In the genomic region with DNA sequence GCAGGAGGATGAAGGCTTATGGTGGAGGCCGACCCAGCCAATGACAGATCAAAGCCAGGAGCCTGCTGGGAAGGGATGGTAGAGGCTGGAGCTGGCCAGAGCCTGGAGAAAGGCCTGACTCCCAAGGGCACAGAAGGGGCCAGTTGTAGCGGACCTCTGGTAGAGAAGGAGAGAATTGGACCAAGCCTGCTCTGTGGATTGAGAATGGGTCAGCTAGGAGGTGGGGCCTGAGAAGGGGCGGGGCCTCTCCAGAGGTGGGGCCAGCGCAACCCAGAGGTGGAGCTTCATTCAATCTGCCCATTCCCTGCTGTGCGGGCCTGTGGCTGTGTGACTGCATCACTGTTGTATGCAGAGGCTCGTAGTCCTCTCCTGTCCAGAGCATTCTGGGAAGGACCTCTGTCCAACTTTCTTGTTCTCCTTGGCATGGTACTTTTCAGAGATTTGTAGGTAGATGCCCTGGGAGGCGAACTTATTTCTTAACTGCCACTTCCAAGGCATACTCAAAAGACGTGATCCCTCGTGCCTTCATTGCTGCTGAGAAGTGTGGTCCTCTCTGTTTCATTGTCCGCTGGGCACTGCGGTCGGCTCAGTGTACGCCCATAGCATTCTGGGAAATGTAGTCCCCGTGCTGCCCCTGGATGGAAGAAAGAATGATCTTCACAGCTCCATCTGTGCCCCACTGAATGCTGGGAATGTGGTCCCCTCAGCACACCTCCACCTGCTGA, we compare ENCODE assay signal across 8 cellular contexts. TPM values are rescaled to one million over a fixed set of nuclear protein-coding genes. Genes with fewer than 3 reads are reported as not detected.
DNase-seq lines count a peak whose midpoint lies in the region; ATAC-seq and TF ChIP-seq lines count a peak whose summit lies in the region.

No MANE protein-coding gene starts in this region.

- intact Hi-C loops in right cardiac atrium (cut with DNase I) = no loop called here

- DNase-seq in NCI-H1417 (lab: John Stamatoyannopoulos, UW) (peak; percentile 33 to 86 (median 43)), NCI-H1417 treated with DMSO at 0.1 percent for 48 hours (lab: John Stamatoyannopoulos, UW) (no peak), NCI-H146 (lab: John Stamatoyannopoulos, UW) (peak; percentile 99), right cardiac atrium (peak; percentile 73 to 87 (median 86))
- peak; percentile 28 for DNase-seq in activated CD8-positive, alpha-beta memory T cell treated with anti-CD3 and anti-CD28 coated beads, Interleukin-2, amount 50 U/mL, for 4 hours
- DNase-seq in stimulated activated effector memory CD8-positive, alpha-beta T cell treated with anti-CD3 and anti-CD28 coated beads, Interleukin-12 subunit alpha, Interleukin-12 subunit beta, amount 100 ng/mL, for 72 hours (ENCODE audit: low spot score in 2 of 2) = no peak

- no peak for TF ChIP-seq POLR2A in GM18505 (IDR thresholded peaks at IDR 0.05; ENCODE audit: borderline replicate concordance, extremely low read depth, insufficient read depth, insufficient read length)

- H3K9me3 Mint-ChIP-seq in stimulated activated effector memory CD8-positive, alpha-beta T cell treated with anti-CD3 and anti-CD28 coated beads, Interleukin-12 subunit alpha, Interleukin-12 subunit beta, amount 100 ng/mL, for 72 hours = peaks cover 3% of the 10 kb centered on the region

- peaks cover 57% of the 10 kb centered on the region for H3K4me1 Mint-ChIP-seq in stimulated activated effector memory CD8-positive, alpha-beta T cell treated with anti-CD3 and anti-CD28 coated beads, Interleukin-12 subunit alpha, Interleukin-12 subunit beta, amount 100 ng/mL, for 72 hours

- no peaks in the 10 kb centered on the region for H3K27me3 ChIP-seq in right cardiac atrium (ENCODE audit: control insufficient read depth, insufficient read depth)

- H3K4me3 ChIP-seq in right cardiac atrium (ENCODE audit: low read length) = no peak overlapping the region

- H3K27ac ChIP-seq in right cardiac atrium (ENCODE audit: low read length) = peak overlapping the region; percentile 2

- peak overlapping the region; percentile 24 for H3K27ac Mint-ChIP-seq in stimulated activated effector memory CD8-positive, alpha-beta T cell treated with anti-CD3 and anti-CD28 coated beads, Interleukin-12 subunit alpha, Interleukin-12 subunit beta, amount 100 ng/mL, for 72 hours

- no peak overlapping the region for H3K4me3 Mint-ChIP-seq in stimulated activated effector memory CD8-positive, alpha-beta T cell treated with anti-CD3 and anti-CD28 coated beads, Interleukin-12 subunit alpha, Interleukin-12 subunit beta, amount 100 ng/mL, for 72 hours

- no peaks in the 10 kb centered on the region for H3K4me1 ChIP-seq in right cardiac atrium (ENCODE audit: control insufficient read depth, insufficient read depth, low read length)

- H3K36me3 Mint-ChIP-seq in stimulated activated effector memory CD8-positive, alpha-beta T cell treated with anti-CD3 and anti-CD28 coated beads, Interleukin-12 subunit alpha, Interleukin-12 subunit beta, amount 100 ng/mL, for 72 hours = peaks cover 9% of the 10 kb centered on the region

- H3K9me3 ChIP-seq in right cardiac atrium (ENCODE audit: control insufficient read depth, low read length) = no peaks in the 10 kb centered on the region

- ATAC-seq in right cardiac atrium = peak; percentile 76 to 81
- ATAC-seq in stimulated activated effector memory CD8-positive, alpha-beta T cell treated with anti-CD3 and anti-CD28 coated beads, Interleukin-12 subunit alpha, Interleukin-12 subunit beta, amount 100 ng/mL, for 72 hours = peak; percentile 49
- no peak for ATAC-seq in GM18505 (IDR thresholded peaks at IDR 0.05; ENCODE audit: unreplicated experiment)
- ATAC-seq in HG03521 (IDR thresholded peaks at IDR 0.05; ENCODE audit: unreplicated experiment) = no peak

- 31% methylated on average over 14 of the region's 14 CpGs for WGBS in right cardiac atrium

RNA-seq across cellular contexts. Expression of a gene that starts 6.7 kb away (rescaled TPM):
- under 1 TPM; 0.31 to 0.45 (median 0.41) TPM for total RNA-seq in right cardiac atrium
- 0.18 TPM for polyA plus RNA-seq in right cardiac atrium

RNA-seq across cellular contexts. Expression of a gene that starts 8.8 kb away (rescaled TPM):
- total RNA-seq in right cardiac atrium = 100 to 1,000 TPM in 1 of 4 donors, 10 to 100 TPM in 3; 82.3 to 101 (median 90.1) TPM
- 82.4 TPM for polyA plus RNA-seq in right cardiac atrium

RNA-seq across cellular contexts. Expression of a gene that starts 36.0 kb away (rescaled TPM):
- not detected for total RNA-seq in right cardiac atrium
- not detected for polyA plus RNA-seq in right cardiac atrium

RNA-seq across cellular contexts. Expression of a gene that starts 36.4 kb away (rescaled TPM):
- 10 to 100 TPM; 35.0 to 56.7 (median 47.5) TPM for total RNA-seq in right cardiac atrium
- polyA plus RNA-seq in right cardiac atrium = 35.0 TPM

RNA-seq across cellular contexts. Expression of a gene that starts 45.6 kb away (rescaled TPM):
- total RNA-seq in right cardiac atrium = 10 to 100 TPM; 16.0 to 20.4 (median 17.3) TPM
- 7.2 TPM for polyA plus RNA-seq in right cardiac atrium

Comparison
In these comparisons a context has a peak if more than half of its experiments do, and no peak if none do; other contexts are left out.
1. DNase-seq: peak in NCI-H1417 (3 of 3), NCI-H146 (single experiment), activated CD8-positive, alpha-beta memory T cell treated with anti-CD3 and anti-CD28 coated beads, Interleukin-2, amount 50 U/mL, for 4 hours (single experiment) and right cardiac atrium (3 of 3); none in NCI-H1417 treated with DMSO at 0.1 percent for 48 hours (single experiment) and stimulated activated effector memory CD8-positive, alpha-beta T cell treated with anti-CD3 and anti-CD28 coated beads, Interleukin-12 subunit alpha, Interleukin-12 subunit beta, amount 100 ng/mL, for 72 hours (0 of 2).
2. ATAC-seq: peak in right cardiac atrium (2 of 2) and stimulated activated effector memory CD8-positive, alpha-beta T cell treated with anti-CD3 and anti-CD28 coated beads, Interleukin-12 subunit alpha, Interleukin-12 subunit beta, amount 100 ng/mL, for 72 hours (single experiment); none in GM18505 (single experiment) and HG03521 (single experiment).